Comparison of ENCODE assay signal across 22 cellular contexts in genomic region chr16:16064874-16065384, GRCh38.
"Had no signal": no experiment of that assay in that cellular context is flagged by ENCODE, and none has a peak within 500 bp of the region (broad histone marks: within the 10 kb centered on the region; RNA-seq: fewer than 3 reads in every experiment).

No MANE protein-coding gene starts in this region.

- H3K36me3 ChIP-seq: colonic mucosa had no signal

- H3K4me3 Mint-ChIP-seq: activated naive CD8-positive, alpha-beta T cell; effector memory CD8-positive, alpha-beta T cell; nephron; T-cell had no signal

- H3K4me3 ChIP-seq: colonic mucosa, dorsolateral prefrontal cortex, heart left ventricle, thoracic aorta, upper lobe of left lung had no signal

- H2AFZ ChIP-seq: parathyroid adenoma had no signal

- H3K9ac ChIP-seq: parathyroid adenoma had no signal

- H3K4me1 ChIP-seq: colonic mucosa, parathyroid adenoma had no signal

- H3K27ac Mint-ChIP-seq: nephron had no signal

- H3K27me3 Mint-ChIP-seq: activated naive CD8-positive, alpha-beta T cell; effector memory CD8-positive, alpha-beta T cell; T-cell had no signal

- H3K9me3 ChIP-seq: colonic mucosa, heart left ventricle, neutrophil, thoracic aorta, upper lobe of left lung had no signal

- H3K27me3 ChIP-seq: colonic mucosa, dorsolateral prefrontal cortex, heart left ventricle, neutrophil, upper lobe of left lung had no signal

- H3K27ac ChIP-seq: colonic mucosa, dorsolateral prefrontal cortex, neutrophil, parathyroid adenoma, upper lobe of left lung had no signal

- ATAC-seq: effector memory CD8-positive, alpha-beta T cell; esophagus mucosa; left cardiac atrium; T-cell had no signal

- DNase-seq: activated CD4-positive, alpha-beta T cell treated with anti-CD3 and anti-CD28 coated beads, Interleukin-2, amount 50 U/mL, for 48 hours; activated gamma-delta T cell treated with Interleukin-2 at 50 U/mL for 16 hours; amygdala; colonic mucosa; dorsolateral prefrontal cortex; effector memory CD8-positive, alpha-beta T cell; heart left ventricle; islet precursor cell; left cardiac atrium; mesenchymal stem cell; stimulated activated CD4-positive, alpha-beta T cell treated with anti-CD3 and anti-CD28 coated beads, Interleukin-2, amount 100 ng/mL, for 48 hours; stimulated activated CD8-positive, alpha-beta memory T cell treated with anti-CD3 and anti-CD28 coated beads, Interleukin-4, amount 100 ng/mL, for 48 hours; stimulated activated naive CD4-positive, alpha-beta T cell; T-cell; T-helper 9 cell; upper lobe of left lung had no signal

- H3K9me3 Mint-ChIP-seq: effector memory CD8-positive, alpha-beta T cell; nephron; T-cell had no signal
